ENCODE assay signal across 8 cellular contexts in genomic region chr19:10502524-10503001, GRCh38. TPM values are rescaled to one million over a fixed set of nuclear protein-coding genes. Genes with fewer than 3 reads are reported as not detected.
A peak's percentile ranks its signal among the peaks of the same experiment; 100 is the strongest.
DNase-seq lines count a peak whose midpoint lies in the region; ATAC-seq, FAIRE-seq and TF ChIP-seq lines count a peak whose summit lies in the region.

No MANE protein-coding gene starts in this region.

- no peaks in the 10 kb centered on the region for H4K20me1 ChIP-seq in keratinocyte (ENCODE audit: control insufficient read depth, extremely low read depth, insufficient read depth, low read length)

- peak overlapping the region; percentile 92 for H3K9ac ChIP-seq in keratinocyte (ENCODE audit: control insufficient read depth, extremely low read depth, insufficient read depth, low read length)

- peaks cover 30% of the 10 kb centered on the region for H3K79me2 ChIP-seq in keratinocyte (ENCODE audit: control insufficient read depth, insufficient read depth, low read length)

- DNase-seq in AG10803 (ENCODE audit: low read depth) (peak; percentile 90), NCI-H226 (peak; percentile 77), keratinocyte (ENCODE audit: low read depth, low spot score) (peak; percentile 30)
- DNase-seq in activated CD4-positive, CD25-positive, alpha-beta regulatory T cell treated with anti-CD3 and anti-CD28 coated beads, Interleukin-2, amount 50 U/mL, for 16 hours (ENCODE audit: low read depth, low spot score), result peak; percentile 75
- DNase-seq in central memory CD4-positive, alpha-beta T cell, result peak; percentile 84
- peak; percentile 89 for DNase-seq in stimulated activated CD4-positive, alpha-beta T cell treated with anti-CD3 and anti-CD28 coated beads, Interleukin-12 subunit alpha, Interleukin-12 subunit beta, amount 100 ng/mL, for 4 hours

- H2AFZ ChIP-seq in keratinocyte (ENCODE audit: control insufficient read depth, low read length), result peak overlapping the region; percentile 85

- no peaks in the 10 kb centered on the region for H3K9me3 ChIP-seq in keratinocyte (ENCODE audit: control insufficient read depth, low read depth, low read length)

- H3K27me3 ChIP-seq in keratinocyte (ENCODE audit: control insufficient read depth, extremely low read depth, insufficient read depth, low read length), result no peaks in the 10 kb centered on the region

- dilution Hi-C loops in keratinocyte (cut with MboI; ENCODE audit: extremely low pct_ligation_motif_present, low sequenced_read_pairs), result no loop called here

- ATAC-seq in GM19025 (IDR thresholded peaks at IDR 0.05; ENCODE audit: low read depth, unreplicated experiment), result peak; percentile 82
- ATAC-seq in HG03280 (IDR thresholded peaks at IDR 0.05; ENCODE audit: unreplicated experiment), result peak; percentile 82

- peaks cover 3 to 7% of the 10 kb centered on the region in 2 experiments for H3K36me3 ChIP-seq in keratinocyte (ENCODE audit: control insufficient read depth in 2 of 2, extremely low read depth in 1 of 2, insufficient read depth in 2 of 2, low read length in 2 of 2)

- H3K9me1 ChIP-seq in keratinocyte (ENCODE audit: control insufficient read depth, extremely low read depth, insufficient read depth, low read length), result no peaks in the 10 kb centered on the region

- FAIRE-seq in keratinocyte (lab: Jason Lieb, UNC), result no peak

- peak overlapping the region; percentile 98 for H3K4me2 ChIP-seq in keratinocyte (ENCODE audit: control insufficient read depth, extremely low read depth, insufficient read depth, low read depth, low read length)

- TF ChIP-seq CTCF in AG10803 (conservative IDR thresholded peaks at IDR 0.05; ENCODE audit: low read length), result no peak
- peak in 1 of 3 experiments; percentile 6 for TF ChIP-seq CTCF in keratinocyte (optimal IDR thresholded peaks at IDR 0.05 in 1 of 3, IDR thresholded peaks at IDR 0.05 in 1 of 3, conservative IDR thresholded peaks at IDR 0.05 in 1 of 3; ENCODE audit: extremely low read depth in 1 of 3, insufficient read depth in 2 of 3, low read length in 3 of 3)

- H3K27ac ChIP-seq in keratinocyte (ENCODE audit: control insufficient read depth, insufficient read depth, low read length), result peak overlapping the region; percentile 77

- H3K4me1 ChIP-seq in keratinocyte (ENCODE audit: control insufficient read depth, extremely low read depth, insufficient read depth, low read length), result peaks cover 8% of the 10 kb centered on the region

- H3K4me3 ChIP-seq in AG10803 (ENCODE audit: low read length) (peak overlapping the region; percentile 93), keratinocyte (ENCODE audit: control insufficient read depth in 2 of 3, extremely low read depth in 1 of 3, insufficient read depth in 2 of 3, low read depth in 1 of 3, low read length in 3 of 3) (peak overlapping the region; percentile 61 to 86 (median 75))

RNA-seq across cellular contexts. Expression of gene KEAP1, which starts 0.6 kb away (rescaled TPM):
- 29.6 to 46.2 TPM (median 35.8 TPM) in 3 replicates for polyA plus RNA-seq in keratinocyte
- 72.0 TPM for polyA plus RNA-seq in keratinocyte (2011; ENCODE audit: low read depth)
- polyA plus RNA-seq in keratinocyte (2011; cell fraction: cytosol; rRNA removed), result 29.6 and 38.7 TPM in 2 replicates
- 30.4 and 36.2 TPM in 2 replicates for polyA plus RNA-seq in keratinocyte (2011; cell fraction: nucleus; rRNA removed)
- 39.7 and 41.5 TPM in 2 replicates for polyA plus RNA-seq in keratinocyte (2012; ENCODE audit: low replicate concordance)
- 84.3 to 118 TPM (median 110 TPM) in 3 replicates for polyA minus RNA-seq in keratinocyte
- 87.5 TPM for polyA minus RNA-seq in keratinocyte (2011; cell fraction: cytosol; rRNA and poly(A)+ RNA removed)
- 20.8 and 23.4 TPM in 2 replicates for polyA minus RNA-seq in keratinocyte (2011; cell fraction: nucleus; rRNA and poly(A)+ RNA removed)

RNA-seq across cellular contexts. Expression of gene S1PR5, which starts 14.7 kb away (rescaled TPM):
- polyA plus RNA-seq in keratinocyte, result 9.4 to 10.5 TPM (median 10.3 TPM) in 3 replicates
- polyA plus RNA-seq in keratinocyte (2011; ENCODE audit: low read depth), result 47.8 TPM
- 3.5 and 5.5 TPM in 2 replicates for polyA plus RNA-seq in keratinocyte (2011; cell fraction: cytosol; rRNA removed)
- 15.9 and 17.3 TPM in 2 replicates for polyA plus RNA-seq in keratinocyte (2011; cell fraction: nucleus; rRNA removed)
- 10.9 and 26.2 TPM in 2 replicates for polyA plus RNA-seq in keratinocyte (2012; ENCODE audit: low replicate concordance)
- polyA minus RNA-seq in keratinocyte, result 2.2 to 4.1 TPM (median 3.0 TPM) in 3 replicates
- 20.5 TPM for polyA minus RNA-seq in keratinocyte (2011; cell fraction: cytosol; rRNA and poly(A)+ RNA removed)
- polyA minus RNA-seq in keratinocyte (2011; cell fraction: nucleus; rRNA and poly(A)+ RNA removed), result 16.1 and 16.9 TPM in 2 replicates

RNA-seq across cellular contexts. Expression of gene ATG4D, which starts 41.1 kb away (rescaled TPM):
- polyA plus RNA-seq in keratinocyte, result 12.6 to 17.9 TPM (median 15.5 TPM) in 3 replicates
- polyA plus RNA-seq in keratinocyte (2011; ENCODE audit: low read depth), result 6.1 TPM
- 12.4 and 19.5 TPM in 2 replicates for polyA plus RNA-seq in keratinocyte (2011; cell fraction: cytosol; rRNA removed)
- polyA plus RNA-seq in keratinocyte (2011; cell fraction: nucleus; rRNA removed), result 22.0 and 29.4 TPM in 2 replicates
- 19.0 and 37.1 TPM in 2 replicates for polyA plus RNA-seq in keratinocyte (2012; ENCODE audit: low replicate concordance)
- 8.8 to 43.4 TPM (median 16.2 TPM) in 3 replicates for polyA minus RNA-seq in keratinocyte
- polyA minus RNA-seq in keratinocyte (2011; cell fraction: cytosol; rRNA and poly(A)+ RNA removed), result 30.3 TPM
- 9.8 and 10.8 TPM in 2 replicates for polyA minus RNA-seq in keratinocyte (2011; cell fraction: nucleus; rRNA and poly(A)+ RNA removed)

Comparison
In these comparisons a context has a peak if more than half of its experiments do, and no peak if none do; other contexts are left out.
1. Peak in every context shown above with its lines: DNase-seq, ATAC-seq, H3K4me3 ChIP-seq and H3K27ac ChIP-seq.
2. DNase-seq: peak in every context shown above with its lines; median percentile 90 in AG10803; 89 in stimulated activated CD4-positive, alpha-beta T cell treated with anti-CD3 and anti-CD28 coated beads, Interleukin-12 subunit alpha, Interleukin-12 subunit beta, amount 100 ng/mL, for 4 hours; 84 in central memory CD4-positive, alpha-beta T cell; 77 in NCI-H226; 75 in activated CD4-positive, CD25-positive, alpha-beta regulatory T cell treated with anti-CD3 and anti-CD28 coated beads, Interleukin-2, amount 50 U/mL, for 16 hours; 30 in keratinocyte.